Comparison of ENCODE assay signal across 7 cellular contexts in the genomic region with DNA sequence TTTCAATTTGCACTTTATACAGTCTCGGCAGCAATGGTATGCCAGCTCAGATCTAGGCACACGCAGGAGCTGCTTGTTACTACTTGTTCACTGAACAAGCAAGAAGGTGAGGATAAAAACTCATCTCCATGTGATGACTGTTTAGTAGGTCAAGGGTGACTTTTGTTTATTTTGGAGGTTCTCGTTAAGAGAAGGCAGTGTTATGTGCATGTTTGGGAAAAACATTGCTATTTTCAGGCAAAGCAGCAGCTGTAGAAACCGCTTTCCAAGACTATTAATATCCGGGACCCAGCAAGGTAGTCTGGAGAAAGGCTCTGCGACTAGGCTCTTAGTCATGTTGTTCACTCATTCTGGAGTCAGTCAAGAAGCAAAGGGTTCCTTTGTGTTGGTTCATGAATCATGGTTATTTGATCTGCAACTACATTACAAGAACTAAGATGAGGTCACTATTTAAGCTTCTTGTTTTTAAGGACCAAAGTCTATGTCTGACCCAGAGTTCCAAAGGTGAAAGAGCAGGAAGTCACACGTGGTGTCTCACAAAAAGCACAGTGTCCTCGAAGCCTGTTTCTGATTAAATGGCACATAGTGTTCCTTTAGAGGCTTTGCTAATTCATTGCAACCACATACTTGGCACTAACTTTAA.
DNase-seq lines count a peak whose midpoint lies in the region; FAIRE-seq and TF ChIP-seq lines count a peak whose summit lies in the region.
"Not testable (repeated sequence)": the region's sequence is repeated elsewhere in the genome, so short reads cannot be mapped to it uniquely, and the experiment has no call there.

No MANE protein-coding gene starts in this region.

- DNase-seq in Calu3 (peak; percentile 23), HFFc6 (peak; percentile 56), RCC 7860 (ENCODE audit: low spot score) (peak; percentile 57), bronchial epithelial cell (ENCODE audit: low read depth) (peak; percentile 30), foreskin melanocyte (peak; percentile 5), myocyte (ENCODE audit: low read depth) (peak; percentile 13)
- peak; percentile 38 for DNase-seq in activated naive CD4-positive, alpha-beta T cell treated with anti-CD3 and anti-CD28 coated beads for 36 hours

- not testable (repeated sequence) for BruUV-seq in Calu3 (replicated peaks; lab: Mats Ljungman, UMichigan)

- H3K36me3 ChIP-seq in bronchial epithelial cell (ENCODE audit: control insufficient read depth, insufficient read depth, low read length), result not testable (repeated sequence)

- H3K27ac Mint-ChIP-seq in Calu3 (ENCODE audit: unreplicated experiment); HFFc6; activated naive CD4-positive, alpha-beta T cell treated with anti-CD3 and anti-CD28 coated beads for 36 hours: not testable (repeated sequence)

- intact Hi-C loops in Calu3 (cut with micrococcal nuclease; ENCODE audit: unreplicated experiment); activated naive CD4-positive, alpha-beta T cell treated with anti-CD3 and anti-CD28 coated beads for 36 hours (cut with micrococcal nuclease): not testable (repeated sequence)

- not testable (repeated sequence) for FAIRE-seq in RCC 7860 (lab: Jason Lieb, UNC); bronchial epithelial cell (lab: Jason Lieb, UNC)

- H3K27me3 ChIP-seq in bronchial epithelial cell (ENCODE audit: control insufficient read depth, insufficient read depth, low read length), result not testable (repeated sequence)

- CTCF ChIA-PET in Calu3 (lab: Charles Lee); activated naive CD4-positive, alpha-beta T cell treated with anti-CD3 and anti-CD28 coated beads for 36 hours (lab: Charles Lee): not testable (repeated sequence)

- H3K4me3 Mint-ChIP-seq in Calu3 (ENCODE audit: low read depth, unreplicated experiment); HFFc6; activated naive CD4-positive, alpha-beta T cell treated with anti-CD3 and anti-CD28 coated beads for 36 hours: not testable (repeated sequence)

- not testable (repeated sequence) for H3K9me3 Mint-ChIP-seq in Calu3 (ENCODE audit: low read depth, unreplicated experiment); HFFc6; activated naive CD4-positive, alpha-beta T cell treated with anti-CD3 and anti-CD28 coated beads for 36 hours

- TF ChIP-seq CTCF in Calu3 (IDR thresholded peaks at IDR 0.05; ENCODE audit: unreplicated experiment); HFFc6 (IDR thresholded peaks at IDR 0.05); bronchial epithelial cell (IDR thresholded peaks at IDR 0.05; ENCODE audit: insufficient read depth, low read length, severe bottlenecking): not testable (repeated sequence)

- peaks cover 12% of the 10 kb centered on the region for H3K27me3 Mint-ChIP-seq in Calu3 (ENCODE audit: unreplicated experiment)
- H3K27me3 Mint-ChIP-seq in HFFc6 (ENCODE audit: insufficient read depth); activated naive CD4-positive, alpha-beta T cell treated with anti-CD3 and anti-CD28 coated beads for 36 hours (ENCODE audit: low read depth): not testable (repeated sequence)

- H3K4me1 Mint-ChIP-seq in Calu3 (ENCODE audit: low read depth, unreplicated experiment); HFFc6 (ENCODE audit: low read depth): not testable (repeated sequence)
- H3K4me1 Mint-ChIP-seq in activated naive CD4-positive, alpha-beta T cell treated with anti-CD3 and anti-CD28 coated beads for 36 hours (ENCODE audit: low read depth), result peaks cover 20% of the 10 kb centered on the region

- H3K4me3 ChIP-seq in bronchial epithelial cell (ENCODE audit: low read depth, low read length), result not testable (repeated sequence)

- not testable (repeated sequence) for H3K36me3 Mint-ChIP-seq in Calu3 (ENCODE audit: insufficient read depth, unreplicated experiment); HFFc6 (ENCODE audit: low read depth); activated naive CD4-positive, alpha-beta T cell treated with anti-CD3 and anti-CD28 coated beads for 36 hours (ENCODE audit: low read depth)

Comparison
In these comparisons a context has a peak if more than half of its experiments do, and no peak if none do; other contexts are left out.
1. DNase-seq: peak in every context shown above with its lines; median percentile 57 in RCC 7860; 56 in HFFc6; 38 in activated naive CD4-positive, alpha-beta T cell treated with anti-CD3 and anti-CD28 coated beads for 36 hours; 30 in bronchial epithelial cell; 23 in Calu3; 13 in myocyte; 5 in foreskin melanocyte.